ENCODE assay signal across 12 cellular contexts in genomic region chr3:15682766-15683165, GRCh38.
DNase-seq lines count a peak whose midpoint lies in the region; ATAC-seq and TF ChIP-seq lines count a peak whose summit lies in the region.
"Had no signal": no experiment of that assay in that cellular context is flagged by ENCODE, and none has a peak within 500 bp of the region (broad histone marks: within the 10 kb centered on the region; RNA-seq: fewer than 3 reads in every experiment).

No MANE protein-coding gene starts in this region.

- no peaks in the 10 kb centered on the region for H4K20me1 ChIP-seq in Karpas-422 (ENCODE audit: insufficient read depth, low read depth, low read length)

- no peak for TF ChIP-seq CTCF in AG09319 (IDR thresholded peaks at IDR 0.05; ENCODE audit: low read depth, low read length)
- TF ChIP-seq CTCF in cardiac fibroblast (IDR thresholded peaks at IDR 0.05; ENCODE audit: low read depth, low read length): no peak
- TF ChIP-seq CTCF in neural crest cell (conservative IDR thresholded peaks at IDR 0.05): no peak
- TF ChIP-seq CTCF in esophagus squamous epithelium (IDR thresholded peaks at IDR 0.05): no peak

- DNase-seq in AG09319 (ENCODE audit: extremely low read depth, low read depth) (peak; percentile 44), Karpas-422 (no peak), cardiac fibroblast (ENCODE audit: low read depth in 2 of 2) (peak; percentile 58 to 79), neural crest cell (ENCODE audit: low read depth, low spot score) (no peak), esophagus squamous epithelium (lab: John Stamatoyannopoulos, UW) (no peak), activated T-cell treated with anti-CD3 and anti-CD28 coated beads for 4 hours (no peak)
- DNase-seq: glutamatergic neuron, left colon, NCI-H2227 treated with DMSO at 0.1 percent for 48 hours had no signal

- H3K9ac ChIP-seq in Karpas-422 (ENCODE audit: low read length): no peak overlapping the region

- no peak overlapping the region for H3K4me3 ChIP-seq in Karpas-422 (ENCODE audit: low read length)
- no peak overlapping the region for H3K4me3 ChIP-seq in cardiac fibroblast (replicated peaks in 1 of 2; ENCODE audit: low read depth in 2 of 2, low read length in 2 of 2)
- H3K4me3 ChIP-seq in esophagus squamous epithelium: no peak overlapping the region

- peaks cover 11% of the 10 kb centered on the region; the same call in 1 of the 2 replicates for H3K79me2 ChIP-seq in Karpas-422 (ENCODE audit: low read length)

- peak overlapping the region; percentile 82 for H3K27ac Mint-ChIP-seq in neural crest cell (ENCODE audit: unreplicated experiment)
- H3K27ac Mint-ChIP-seq: activated naive CD8-positive, alpha-beta T cell had no signal

- H3K4me1 ChIP-seq in Karpas-422 (ENCODE audit: low read length): peaks cover 20% of the 10 kb centered on the region
- no peaks in the 10 kb centered on the region for H3K4me1 ChIP-seq in esophagus squamous epithelium

- no peaks in the 10 kb centered on the region for H3K9me3 Mint-ChIP-seq in neural crest cell

- H2AFZ ChIP-seq in Karpas-422 (ENCODE audit: low read length): no peak overlapping the region

- H3K9me3 ChIP-seq in Karpas-422 (ENCODE audit: low read length) (no peaks in the 10 kb centered on the region), esophagus squamous epithelium (no peaks in the 10 kb centered on the region)

- H3K27me3 ChIP-seq in Karpas-422 (ENCODE audit: low read length): no peaks in the 10 kb centered on the region
- no peaks in the 10 kb centered on the region for H3K27me3 ChIP-seq in esophagus squamous epithelium

- ATAC-seq in HG02885 (IDR thresholded peaks at IDR 0.05; ENCODE audit: poor library complexity, unreplicated experiment) (no peak), HG03354 (IDR thresholded peaks at IDR 0.05; ENCODE audit: poor library complexity, severe bottlenecking, unreplicated experiment) (no peak)
- ATAC-seq: left colon had no signal

- no peaks in the 10 kb centered on the region for H3K9me2 ChIP-seq in Karpas-422 (replicated peaks; ENCODE audit: insufficient read depth, low read length)

- H3K4me2 ChIP-seq in Karpas-422 (ENCODE audit: low read depth, low read length, poor library complexity, severe bottlenecking): no peak overlapping the region

- peaks cover 16% of the 10 kb centered on the region for H3K4me1 Mint-ChIP-seq in neural crest cell

- no peak for TF ChIP-seq POLR2A in esophagus squamous epithelium (IDR thresholded peaks at IDR 0.05)

- H3K36me3 ChIP-seq in Karpas-422 (ENCODE audit: insufficient read depth, low read length) (peaks cover 55% of the 10 kb centered on the region), esophagus squamous epithelium (peaks cover 0 to 78% (median 4%) of the 10 kb centered on the region in 3 donors)

- peak overlapping the region; percentile 0; the same call in 1 of the 2 replicates for H3K27ac ChIP-seq in Karpas-422 (ENCODE audit: low read length)
- no peak overlapping the region for H3K27ac ChIP-seq in esophagus squamous epithelium

- H3K27me3 Mint-ChIP-seq in neural crest cell (ENCODE audit: low read depth): no peaks in the 10 kb centered on the region
- H3K27me3 Mint-ChIP-seq: activated naive CD8-positive, alpha-beta T cell had no signal

- whole genome bisulfite sequencing in esophagus squamous epithelium, 2 donors: 36 to 41% methylated on average over 3 of the region's 3 CpGs

- intact Hi-C loops in esophagus squamous epithelium (cut with DNase I): no loop called here

- peaks cover 5% of the 10 kb centered on the region for H3K36me3 Mint-ChIP-seq in neural crest cell (ENCODE audit: low read depth)

- no peak overlapping the region for H3K4me3 Mint-ChIP-seq in neural crest cell
- H3K4me3 Mint-ChIP-seq: activated naive CD8-positive, alpha-beta T cell had no signal

Comparison
In these comparisons a context has a peak if more than half of its experiments do, and no peak if none do; other contexts are left out.
1. DNase-seq: peak in AG09319 (single experiment) and cardiac fibroblast (2 of 2); none in Karpas-422 (single experiment), neural crest cell (single experiment), esophagus squamous epithelium (single experiment) and activated T-cell treated with anti-CD3 and anti-CD28 coated beads for 4 hours (single experiment).